In the genomic region with DNA sequence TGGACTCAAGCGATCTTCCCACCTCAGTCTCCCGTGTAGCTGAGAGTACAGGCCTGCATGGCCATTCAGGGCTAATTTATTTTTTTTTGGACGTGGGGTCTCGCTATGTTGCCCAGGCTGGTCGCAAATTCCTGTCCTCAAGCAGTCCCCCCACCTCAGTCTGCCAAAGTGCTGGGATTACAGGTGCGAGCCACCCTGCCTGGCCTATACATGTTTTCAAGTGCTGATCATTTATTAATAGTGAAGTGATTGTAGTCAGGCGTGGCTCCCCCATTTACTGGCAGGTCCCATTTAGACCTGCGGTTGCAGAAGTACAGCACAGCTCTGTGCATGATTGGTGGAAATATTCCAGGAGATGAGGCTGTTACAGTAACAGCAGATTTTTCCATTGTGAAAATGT, we compare ENCODE assay signal across 12 cellular contexts. TPM values are rescaled to one million over a fixed set of nuclear protein-coding genes. Genes with fewer than 3 reads are reported as not detected.
A peak's percentile ranks its signal among the peaks of the same experiment; 100 is the strongest.
DNase-seq lines count a peak whose midpoint lies in the region; ATAC-seq and TF ChIP-seq lines count a peak whose summit lies in the region.
"Had no signal": no experiment of that assay in that cellular context is flagged by ENCODE, and none has a peak within 500 bp of the region (broad histone marks: within the 10 kb centered on the region; RNA-seq: fewer than 3 reads in every experiment).

No MANE protein-coding gene starts in this region.

- DNase-seq in esophagus squamous epithelium (lab: John Stamatoyannopoulos, UW) = no peak
- DNase-seq in osteoblast (ENCODE audit: insufficient read length, low spot score, missing footprints) = no peak
- no peak for DNase-seq in hypothalamus (lab: John Stamatoyannopoulos, UW)
- DNase-seq in HUDEP-2 (lab: John Stamatoyannopoulos, UW; ENCODE audit: unreplicated experiment in 76 of 76) = no peak
- DNase-seq: NCI-H146, NCI-H82 had no signal

- H3K9me2 ChIP-seq in Loucy (replicated peaks; ENCODE audit: low read depth, low read length) = no peaks in the 10 kb centered on the region

- peaks cover 100% of the 10 kb centered on the region for H4K20me1 ChIP-seq in BLaER1
- peaks cover 90% of the 10 kb centered on the region for H4K20me1 ChIP-seq in Loucy (ENCODE audit: insufficient read depth, low read length, poor library complexity, severe bottlenecking)
- H4K20me1 ChIP-seq in osteoblast (ENCODE audit: insufficient read depth, low read length) = peaks cover 62% of the 10 kb centered on the region

- H3K9ac ChIP-seq in BLaER1 (no peak overlapping the region), Loucy (ENCODE audit: low read depth, low read length, poor library complexity, severe bottlenecking) (no peak overlapping the region)

- no peaks in the 10 kb centered on the region for H3K9me3 ChIP-seq in BLaER1
- H3K9me3 ChIP-seq in Loucy (ENCODE audit: insufficient read depth, low read depth, low read length) = no peaks in the 10 kb centered on the region
- H3K9me3 ChIP-seq in esophagus squamous epithelium = no peaks in the 10 kb centered on the region
- no peaks in the 10 kb centered on the region for H3K9me3 ChIP-seq in osteoblast (ENCODE audit: low read depth, low read length)

- intact Hi-C loops in esophagus squamous epithelium (cut with DNase I) = no loop called here

- WGBS in esophagus squamous epithelium, 2 donors = 39 to 52% methylated on average over 6 to 8 of the region's 8 CpGs

- H3K4me2 ChIP-seq in BLaER1 = 0 out of 2 replicates have a peak overlapping the region, but pooled peaks have one; percentile 60
- H3K4me2 ChIP-seq in Loucy (ENCODE audit: low read depth, low read length, poor library complexity, severe bottlenecking) = peak overlapping the region; percentile 33
- H3K4me2 ChIP-seq in osteoblast (ENCODE audit: insufficient read depth, low read length) = no peak overlapping the region

- H3K27me3 ChIP-seq in BLaER1 (no peaks in the 10 kb centered on the region), Loucy (ENCODE audit: insufficient read depth, low read length, poor library complexity, severe bottlenecking) (no peaks in the 10 kb centered on the region), esophagus squamous epithelium (no peaks in the 10 kb centered on the region), osteoblast (ENCODE audit: insufficient read depth, low read length) (no peaks in the 10 kb centered on the region)

- peaks cover 97% of the 10 kb centered on the region for H3K4me1 ChIP-seq in BLaER1
- H3K4me1 ChIP-seq in Loucy (ENCODE audit: insufficient read depth, low read length, poor library complexity, severe bottlenecking) = peaks cover 38% of the 10 kb centered on the region
- peaks cover 50 to 98% (median 59%) of the 10 kb centered on the region in 3 donors for H3K4me1 ChIP-seq in esophagus squamous epithelium
- H3K4me1 ChIP-seq in osteoblast (ENCODE audit: insufficient read depth, low read length) = peaks cover 22% of the 10 kb centered on the region

- H3F3A ChIP-seq in Loucy (ENCODE audit: low read depth) = peaks cover 4% of the 10 kb centered on the region; the same call in 1 of the 2 replicates

- H3K27ac ChIP-seq in BLaER1 (no peak overlapping the region), esophagus squamous epithelium (peak overlapping the region; percentile 72 to 96 (median 82)), osteoblast (ENCODE audit: low read depth, low read length) (peak overlapping the region; percentile 8)

- TF ChIP-seq CTCF in Loucy (conservative IDR thresholded peaks at IDR 0.05; ENCODE audit: low read length) = no peak
- no peak for TF ChIP-seq CTCF in esophagus squamous epithelium (IDR thresholded peaks at IDR 0.05)
- TF ChIP-seq CTCF in osteoblast (IDR thresholded peaks at IDR 0.05; ENCODE audit: extremely low read depth, low read depth, low read length) = no peak

- TF ChIP-seq POLR2A in esophagus squamous epithelium (IDR thresholded peaks at IDR 0.05) = no peak

- no peak overlapping the region for H2AFZ ChIP-seq in Loucy (ENCODE audit: low read length)
- no peak overlapping the region for H2AFZ ChIP-seq in osteoblast (ENCODE audit: low read length)

- ATAC-seq in GM21381 (IDR thresholded peaks at IDR 0.05; ENCODE audit: unreplicated experiment) (no peak), HG03139 (IDR thresholded peaks at IDR 0.05; ENCODE audit: unreplicated experiment) (no peak)
- ATAC-seq: activated naive CD4-positive, alpha-beta T cell treated with anti-CD3 and anti-CD28 coated beads, Interleukin-2, amount 50 U/mL, for 72 hours had no signal

- H3K4me3 ChIP-seq in BLaER1 (no peak overlapping the region), Loucy (ENCODE audit: low read length, poor library complexity, severe bottlenecking) (no peak overlapping the region), esophagus squamous epithelium (no peak overlapping the region), osteoblast (ENCODE audit: insufficient read depth, low read length) (no peak overlapping the region)
- H3K4me3 ChIP-seq: skin epidermis had no signal

- H3K36me3 ChIP-seq in BLaER1 (peaks cover 40% of the 10 kb centered on the region), Loucy (ENCODE audit: insufficient read depth, low read length) (no peaks in the 10 kb centered on the region), esophagus squamous epithelium (no peaks in the 10 kb centered on the region), osteoblast (ENCODE audit: insufficient read depth, low read length) (no peaks in the 10 kb centered on the region)

- H3K79me2 ChIP-seq in Loucy (ENCODE audit: insufficient read depth, low read length) = peaks cover 100% of the 10 kb centered on the region
- H3K79me2 ChIP-seq in osteoblast (ENCODE audit: insufficient read depth, low read length) = peaks cover 99% of the 10 kb centered on the region

RNA-seq across cellular contexts. Expression of a gene that starts 8.4 kb away (rescaled TPM):
- total RNA-seq in esophagus squamous epithelium (10 to 100 TPM; 26.3 to 38.2 (median 34.5) TPM), osteoblast (26.8 and 29.3 TPM in 2 replicates)
